ENCODE assay signal across 9 cellular contexts in genomic region chr9:121567142-121568100, GRCh38.
DNase-seq lines count a peak whose midpoint lies in the region; ATAC-seq lines count a peak whose summit lies in the region.
"Had no signal": no experiment of that assay in that cellular context is flagged by ENCODE, and none has a peak within 500 bp of the region (broad histone marks: within the 10 kb centered on the region; RNA-seq: fewer than 3 reads in every experiment).

No MANE protein-coding gene starts in this region.

- H3K9ac ChIP-seq in GM23248, result peak overlapping the region; percentile 60

- H3K27me3 Mint-ChIP-seq in effector memory CD8-positive, alpha-beta T cell, result peaks cover 36 to 51% of the 10 kb centered on the region in 2 donors

- no peaks in the 10 kb centered on the region for H4K20me1 ChIP-seq in GM23248 (ENCODE audit: insufficient read depth)

- peaks cover 32% of the 10 kb centered on the region for H3F3A ChIP-seq in GM23248 (ENCODE audit: insufficient read depth)

- no peaks in the 10 kb centered on the region for H3K9me3 ChIP-seq in GM23248 (ENCODE audit: low read depth)

- H3K27ac ChIP-seq in GM23248, result peak overlapping the region; percentile 68

- H3K4me3 ChIP-seq in GM23248, result peak overlapping the region; percentile 33; the same call in 1 of the 2 replicates
- peak overlapping the region; percentile 25 for H3K4me3 ChIP-seq in skeletal muscle cell (ENCODE audit: low read depth, low read length)

- peak overlapping the region; percentile 52 for H2AFZ ChIP-seq in GM23248

- H3K9me2 ChIP-seq in GM23248 (ENCODE audit: insufficient read depth), result no peaks in the 10 kb centered on the region

- no peaks in the 10 kb centered on the region for H3K79me2 ChIP-seq in GM23248 (ENCODE audit: insufficient read depth)

- whole genome bisulfite sequencing in GM23248 (ENCODE audit: low coverage in 1 of 2, low lambda C conversion rate in 2 of 2, missing lambda C conversion rate in 2 of 2), 2 experiments, result 25 to 27% methylated on average over 23 to 25 of the region's 25 CpGs

- no peak overlapping the region for H3K4me3 Mint-ChIP-seq in effector memory CD8-positive, alpha-beta T cell
- H3K4me3 Mint-ChIP-seq: activated T-cell treated with anti-CD3 and anti-CD28 coated beads, Interleukin-2, amount 50 U/mL, for 72 hours had no signal

- H3K4me2 ChIP-seq in GM23248 (ENCODE audit: unreplicated experiment), result peak overlapping the region; percentile 65

- no peaks in the 10 kb centered on the region for H3K36me3 Mint-ChIP-seq in effector memory CD8-positive, alpha-beta T cell (ENCODE audit: insufficient read depth)

- no peak overlapping the region for H3K27ac Mint-ChIP-seq in effector memory CD8-positive, alpha-beta T cell
- H3K27ac Mint-ChIP-seq: activated T-cell treated with anti-CD3 and anti-CD28 coated beads, Interleukin-2, amount 50 U/mL, for 72 hours had no signal

- in situ Hi-C loops in GM23248 (cut with MboI), result no loop called here

- no peaks in the 10 kb centered on the region for H3K4me1 Mint-ChIP-seq in effector memory CD8-positive, alpha-beta T cell (ENCODE audit: low read depth in 2 of 2)

- peak; percentile 57 for DNase-seq in GM23248
- peak; percentile 52 for DNase-seq in cerebellar cortex (ENCODE audit: low spot score)
- peak; percentile 69 for DNase-seq in islet precursor cell
- DNase-seq in skeletal muscle cell (ENCODE audit: low read depth), result no peak
- no peak for DNase-seq in cerebellar nuclear complex (lab: John Stamatoyannopoulos, UW)
- DNase-seq in Ammon's horn (ENCODE audit: low spot score), result no peak
- no peak for DNase-seq in effector memory CD8-positive, alpha-beta T cell
- DNase-seq: activated T-cell treated with anti-CD3 and anti-CD28 coated beads, Interleukin-2, amount 50 U/mL, for 72 hours had no signal

- no peak for ATAC-seq in GM18511 (IDR thresholded peaks at IDR 0.05; ENCODE audit: unreplicated experiment)
- no peak for ATAC-seq in effector memory CD8-positive, alpha-beta T cell (replicated peaks)
- ATAC-seq: activated T-cell treated with anti-CD3 and anti-CD28 coated beads, Interleukin-2, amount 50 U/mL, for 72 hours had no signal

- H3K4me1 ChIP-seq in GM23248 (ENCODE audit: insufficient read depth), result peaks cover 31% of the 10 kb centered on the region

- H3K36me3 ChIP-seq in GM23248 (ENCODE audit: low read depth), result no peaks in the 10 kb centered on the region

- H3K9me3 Mint-ChIP-seq in effector memory CD8-positive, alpha-beta T cell, result peaks cover 0 to 2% of the 10 kb centered on the region in 2 donors
- H3K9me3 Mint-ChIP-seq: activated T-cell treated with anti-CD3 and anti-CD28 coated beads, Interleukin-2, amount 50 U/mL, for 72 hours had no signal

- H3K27me3 ChIP-seq in GM23248 (replicated peaks; ENCODE audit: insufficient read depth), result no peaks in the 10 kb centered on the region

Comparison
In these comparisons a context has a peak if more than half of its experiments do, and no peak if none do; other contexts are left out.
1. DNase-seq: peak in GM23248 (single experiment), cerebellar cortex (single experiment) and islet precursor cell (single experiment); none in skeletal muscle cell (single experiment), cerebellar nuclear complex (0 of 2), Ammon's horn (single experiment) and effector memory CD8-positive, alpha-beta T cell (0 of 3).